Comparison of ENCODE assay signal across 9 cellular contexts in the genomic region with DNA sequence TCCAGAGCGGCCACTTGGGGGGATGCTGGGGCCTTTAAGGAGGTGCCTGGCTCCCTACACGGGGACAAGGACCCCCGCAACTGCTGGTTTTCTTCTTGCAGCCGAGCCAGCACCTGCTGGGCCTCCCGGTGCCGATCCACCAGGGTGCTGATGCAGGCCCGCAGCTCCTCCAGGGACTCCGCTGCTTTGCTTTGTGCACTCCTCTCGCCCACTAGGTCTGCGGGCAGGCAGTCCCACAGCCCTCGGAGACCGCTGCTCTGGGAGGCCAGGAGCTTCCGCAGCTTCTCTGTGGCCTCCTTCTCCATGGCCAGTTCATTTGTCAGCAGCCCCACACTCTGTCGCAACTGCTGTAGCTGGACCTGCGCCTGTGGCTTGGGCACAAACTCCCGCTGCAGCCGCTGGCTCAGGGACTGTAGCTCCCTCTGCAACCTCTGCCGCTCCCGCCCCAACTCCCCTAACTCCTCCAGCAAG. TPM values are rescaled to one million over a fixed set of nuclear protein-coding genes. Genes with fewer than 3 reads are reported as not detected.
DNase-seq lines count a peak whose midpoint lies in the region; ATAC-seq and TF ChIP-seq lines count a peak whose summit lies in the region.
"Had no signal": no experiment of that assay in that cellular context is flagged by ENCODE, and none has a peak within 500 bp of the region (broad histone marks: within the 10 kb centered on the region; RNA-seq: fewer than 3 reads in every experiment).

No MANE protein-coding gene starts in this region.

- peaks cover 2% of the 10 kb centered on the region for H3K27me3 Mint-ChIP-seq in CD8-positive, alpha-beta T cell (ENCODE audit: low read depth)
- H3K27me3 Mint-ChIP-seq in activated T-helper 2 cell treated with anti-CD3 and anti-CD28 coated beads, Interferon-gamma antibody, Interleukin-2, Interleukin-4, amounts not matched to agents 10 μg/mL and 5 μg/mL and 100 μg/mL, durations not matched to agents 14 hours and 24 hours and 36 hours (ENCODE audit: low read depth), result peaks cover 40% of the 10 kb centered on the region
- H3K27me3 Mint-ChIP-seq in Caco-2 (ENCODE audit: insufficient read depth, unreplicated experiment), result no peaks in the 10 kb centered on the region

- H3K27me3 ChIP-seq in CD8-positive, alpha-beta T cell (ENCODE audit: insufficient read depth, low read length), result no peaks in the 10 kb centered on the region
- H3K27me3 ChIP-seq in left ventricle myocardium inferior (ENCODE audit: low read depth) (no peaks in the 10 kb centered on the region), SJCRH30 (0 out of 2 replicates have a peak, but pooled peaks cover 2% of the 10 kb centered on the region), Caco-2 (replicated peaks; ENCODE audit: control insufficient read depth, insufficient read depth, low read length) (no peaks in the 10 kb centered on the region)

- no peaks in the 10 kb centered on the region for H3K9me3 ChIP-seq in CD8-positive, alpha-beta T cell (ENCODE audit: low read length)
- H3K9me3 ChIP-seq in left ventricle myocardium inferior (replicated peaks), result no peaks in the 10 kb centered on the region
- no peaks in the 10 kb centered on the region for H3K9me3 ChIP-seq in SJCRH30 (replicated peaks)
- H3K9me3 ChIP-seq in Caco-2, result no peaks in the 10 kb centered on the region

- BruUV-seq in Caco-2 (replicated peaks; lab: Mats Ljungman, UMichigan), result no TSS peak

- no peak overlapping the region for H3K27ac ChIP-seq in CD8-positive, alpha-beta T cell (ENCODE audit: low read depth, low read length)
- peak overlapping the region; percentile 79 for H3K27ac ChIP-seq in left ventricle myocardium inferior (replicated peaks)
- H3K27ac ChIP-seq in SJCRH30, result no peak overlapping the region

- DNase-seq in CD8-positive, alpha-beta T cell, result no peak
- DNase-seq in activated T-helper 2 cell treated with anti-CD3 and anti-CD28 coated beads, Interferon-gamma antibody, Interleukin-2, Interleukin-4, amounts not matched to agents 10 μg/mL and 5 μg/mL and 100 μg/mL, durations not matched to agents 14 hours and 24 hours and 36 hours (ENCODE audit: low spot score), result no peak
- DNase-seq in left ventricle myocardium inferior, result peak; percentile 66
- DNase-seq in posterior cingulate gyrus, result peak in 7 of 10 donors; percentile 26 to 86 (median 44)
- no peak for DNase-seq in NCI-H1092 (lab: John Stamatoyannopoulos, UW)
- no peak for DNase-seq in SJCRH30
- DNase-seq in Caco-2, result no peak
- no peak for DNase-seq in NCI-H2196 (lab: John Stamatoyannopoulos, UW; ENCODE audit: unreplicated experiment)
- DNase-seq: NCI-H2227 treated with DMSO at 0.1 percent for 48 hours had no signal

- POLR2A ChIA-PET in CD8-positive, alpha-beta T cell (lab: Charles Lee), result interaction anchor here (1.0 to 2.8 kb wide), 7 partner anchors 13 to 92 kb away, joined by 3 to 29 read pairs (median 5); a partner anchor contains a TSS
- POLR2A ChIA-PET in Caco-2 (lab: Charles Lee), result interaction anchor here (1.2 kb wide), 1 partner anchor 10 kb away, joined by 3 read pairs; no protein-coding TSS in a partner anchor

- intact Hi-C loops in CD8-positive, alpha-beta T cell (cut with DNase I, micrococcal nuclease), result no loop called here
- intact Hi-C loops in activated T-helper 2 cell treated with anti-CD3 and anti-CD28 coated beads, Interferon-gamma antibody, Interleukin-2, Interleukin-4, amounts not matched to agents 10 μg/mL and 5 μg/mL and 100 μg/mL, durations not matched to agents 14 hours and 24 hours and 36 hours (cut with micrococcal nuclease), result no loop called here
- intact Hi-C loops in left ventricle myocardium inferior (cut with micrococcal nuclease) (no loop called here), posterior cingulate gyrus (cut with DNase I) (no loop called here), Caco-2 (cut with micrococcal nuclease; ENCODE audit: unreplicated experiment) (no loop called here)

- CTCF ChIA-PET in CD8-positive, alpha-beta T cell (lab: Charles Lee), result interaction anchor here (0.8 to 2.8 kb wide), 14 partner anchors 8 to 160 kb away, joined by 3 to 19 read pairs (median 4); a partner anchor contains a TSS
- CTCF ChIA-PET in Caco-2 (lab: Charles Lee), result no interaction called here

- H3K27ac Mint-ChIP-seq in CD8-positive, alpha-beta T cell, result peak overlapping the region; percentile 69
- H3K27ac Mint-ChIP-seq in activated T-helper 2 cell treated with anti-CD3 and anti-CD28 coated beads, Interferon-gamma antibody, Interleukin-2, Interleukin-4, amounts not matched to agents 10 μg/mL and 5 μg/mL and 100 μg/mL, durations not matched to agents 14 hours and 24 hours and 36 hours, result peak overlapping the region; percentile 53
- no peak overlapping the region for H3K27ac Mint-ChIP-seq in Caco-2 (ENCODE audit: unreplicated experiment)

- no peak for TF ChIP-seq CTCF in CD8-positive, alpha-beta T cell (IDR thresholded peaks at IDR 0.05)
- TF ChIP-seq CTCF in left ventricle myocardium inferior (IDR thresholded peaks at IDR 0.05; ENCODE audit: borderline replicate concordance), result no peak
- no peak for TF ChIP-seq CTCF in Caco-2 (IDR thresholded peaks at IDR 0.05; ENCODE audit: insufficient read depth in 1 of 2, low read depth in 1 of 2, low read length in 1 of 2, severe bottlenecking in 1 of 2, unreplicated experiment in 1 of 2)

- H3K4me1 Mint-ChIP-seq in CD8-positive, alpha-beta T cell (ENCODE audit: low read depth), result peaks cover 15% of the 10 kb centered on the region
- peaks cover 17% of the 10 kb centered on the region for H3K4me1 Mint-ChIP-seq in activated T-helper 2 cell treated with anti-CD3 and anti-CD28 coated beads, Interferon-gamma antibody, Interleukin-2, Interleukin-4, amounts not matched to agents 10 μg/mL and 5 μg/mL and 100 μg/mL, durations not matched to agents 14 hours and 24 hours and 36 hours (ENCODE audit: low read depth)
- peaks cover 1% of the 10 kb centered on the region for H3K4me1 Mint-ChIP-seq in Caco-2 (ENCODE audit: low read depth, unreplicated experiment)

- H3K4me3 Mint-ChIP-seq in CD8-positive, alpha-beta T cell, result peak overlapping the region; percentile 81
- H3K4me3 Mint-ChIP-seq in activated T-helper 2 cell treated with anti-CD3 and anti-CD28 coated beads, Interferon-gamma antibody, Interleukin-2, Interleukin-4, amounts not matched to agents 10 μg/mL and 5 μg/mL and 100 μg/mL, durations not matched to agents 14 hours and 24 hours and 36 hours (ENCODE audit: low read depth), result peak overlapping the region; percentile 76
- no peak overlapping the region for H3K4me3 Mint-ChIP-seq in Caco-2 (ENCODE audit: unreplicated experiment)

- H3K36me3 ChIP-seq in CD8-positive, alpha-beta T cell (ENCODE audit: insufficient read depth, low read length), result no peaks in the 10 kb centered on the region
- H3K36me3 ChIP-seq in left ventricle myocardium inferior (no peaks in the 10 kb centered on the region), SJCRH30 (no peaks in the 10 kb centered on the region), Caco-2 (ENCODE audit: control insufficient read depth, insufficient read depth, low read length) (no peaks in the 10 kb centered on the region)

- H3K4me3 ChIP-seq in CD8-positive, alpha-beta T cell (ENCODE audit: low read depth, low read length), result peak overlapping the region; percentile 59
- peak overlapping the region; percentile 68 for H3K4me3 ChIP-seq in left ventricle myocardium inferior
- no peak overlapping the region for H3K4me3 ChIP-seq in SJCRH30
- no peak overlapping the region for H3K4me3 ChIP-seq in Caco-2 (ENCODE audit: low read depth, low read length)

- no peaks in the 10 kb centered on the region for H3K9me3 Mint-ChIP-seq in CD8-positive, alpha-beta T cell
- no peaks in the 10 kb centered on the region for H3K9me3 Mint-ChIP-seq in activated T-helper 2 cell treated with anti-CD3 and anti-CD28 coated beads, Interferon-gamma antibody, Interleukin-2, Interleukin-4, amounts not matched to agents 10 μg/mL and 5 μg/mL and 100 μg/mL, durations not matched to agents 14 hours and 24 hours and 36 hours
- H3K9me3 Mint-ChIP-seq in Caco-2 (ENCODE audit: unreplicated experiment), result no peaks in the 10 kb centered on the region

- H3K36me3 Mint-ChIP-seq in CD8-positive, alpha-beta T cell, result no peaks in the 10 kb centered on the region
- no peaks in the 10 kb centered on the region for H3K36me3 Mint-ChIP-seq in activated T-helper 2 cell treated with anti-CD3 and anti-CD28 coated beads, Interferon-gamma antibody, Interleukin-2, Interleukin-4, amounts not matched to agents 10 μg/mL and 5 μg/mL and 100 μg/mL, durations not matched to agents 14 hours and 24 hours and 36 hours (ENCODE audit: low read depth)
- no peaks in the 10 kb centered on the region for H3K36me3 Mint-ChIP-seq in Caco-2 (ENCODE audit: insufficient read depth, unreplicated experiment)

- no peak for ATAC-seq in CD8-positive, alpha-beta T cell

- peaks cover 13% of the 10 kb centered on the region for H3K4me1 ChIP-seq in CD8-positive, alpha-beta T cell (ENCODE audit: insufficient read depth, low read length)
- H3K4me1 ChIP-seq in left ventricle myocardium inferior (peaks cover 20% of the 10 kb centered on the region), SJCRH30 (no peaks in the 10 kb centered on the region), Caco-2 (peaks cover 15% of the 10 kb centered on the region)

RNA-seq across cellular contexts. Expression of a gene that starts 13.2 kb away (rescaled TPM):
- not detected for total RNA-seq in CD8-positive, alpha-beta T cell
- 0.23 and 0.37 TPM in 2 replicates for total RNA-seq in activated T-helper 2 cell treated with anti-CD3 and anti-CD28 coated beads, Interferon-gamma antibody, Interleukin-2, Interleukin-4, amounts not matched to agents 10 μg/mL and 5 μg/mL and 100 μg/mL, durations not matched to agents 14 hours and 24 hours and 36 hours
- 0.77 TPM for total RNA-seq in left ventricle myocardium inferior
- not detected in 2 replicates for total RNA-seq in SJCRH30 (2014; rRNA removed; shearing (Covaris generic))
- 0.09 and 0.34 TPM in 2 replicates for total RNA-seq in Caco-2 (2022)

RNA-seq across cellular contexts. Expression of a gene that starts 13.6 kb away (rescaled TPM):
- 10 to 100 TPM; 16.3 to 16.6 TPM for total RNA-seq in CD8-positive, alpha-beta T cell
- total RNA-seq in activated T-helper 2 cell treated with anti-CD3 and anti-CD28 coated beads, Interferon-gamma antibody, Interleukin-2, Interleukin-4, amounts not matched to agents 10 μg/mL and 5 μg/mL and 100 μg/mL, durations not matched to agents 14 hours and 24 hours and 36 hours, result 21.1 and 21.3 TPM in 2 replicates
- total RNA-seq in left ventricle myocardium inferior (14.6 TPM), Caco-2 (2022) (20.3 and 22.0 TPM in 2 replicates)
- 18.8 and 19.7 TPM in 2 replicates for total RNA-seq in SJCRH30 (2014; rRNA removed; shearing (Covaris generic))

RNA-seq across cellular contexts. Expression of a gene that starts 27.0 kb away (rescaled TPM):
- 1 to 10 TPM; 1.4 TPM for total RNA-seq in CD8-positive, alpha-beta T cell
- total RNA-seq in activated T-helper 2 cell treated with anti-CD3 and anti-CD28 coated beads, Interferon-gamma antibody, Interleukin-2, Interleukin-4, amounts not matched to agents 10 μg/mL and 5 μg/mL and 100 μg/mL, durations not matched to agents 14 hours and 24 hours and 36 hours, result 2.6 and 3.4 TPM in 2 replicates
- total RNA-seq in left ventricle myocardium inferior, result 2.2 TPM
- 1.1 and 1.2 TPM in 2 replicates for total RNA-seq in SJCRH30 (2014; rRNA removed; shearing (Covaris generic))
- 4.8 and 6.4 TPM in 2 replicates for total RNA-seq in Caco-2 (2022)

RNA-seq across cellular contexts. Expression of a gene that starts 37.4 kb away (rescaled TPM):
- 1 to 10 TPM in 1 of 2 experiments, under 1 TPM in 1; 0.53 to 1.1 TPM for total RNA-seq in CD8-positive, alpha-beta T cell
- 0.89 and 1.1 TPM in 2 replicates for total RNA-seq in activated T-helper 2 cell treated with anti-CD3 and anti-CD28 coated beads, Interferon-gamma antibody, Interleukin-2, Interleukin-4, amounts not matched to agents 10 μg/mL and 5 μg/mL and 100 μg/mL, durations not matched to agents 14 hours and 24 hours and 36 hours
- total RNA-seq in left ventricle myocardium inferior (3.7 TPM), Caco-2 (2022) (0.12 and 0.43 TPM in 2 replicates)
- total RNA-seq in SJCRH30 (2014; rRNA removed; shearing (Covaris generic)), result 0.15 and 0.16 TPM in 2 replicates

RNA-seq across cellular contexts. Expression of a gene that starts 46.1 kb away (rescaled TPM):
- total RNA-seq in CD8-positive, alpha-beta T cell, result 10 to 100 TPM; 11.8 TPM
- total RNA-seq in activated T-helper 2 cell treated with anti-CD3 and anti-CD28 coated beads, Interferon-gamma antibody, Interleukin-2, Interleukin-4, amounts not matched to agents 10 μg/mL and 5 μg/mL and 100 μg/mL, durations not matched to agents 14 hours and 24 hours and 36 hours, result 22.1 and 23.4 TPM in 2 replicates
- 24.4 TPM for total RNA-seq in left ventricle myocardium inferior
- 19.5 and 21.2 TPM in 2 replicates for total RNA-seq in SJCRH30 (2014; rRNA removed; shearing (Covaris generic))
- total RNA-seq in Caco-2 (2022), result 14.5 and 16.1 TPM in 2 replicates

Comparison
In these comparisons a context has a peak if more than half of its experiments do, and no peak if none do; other contexts are left out.
1. DNase-seq: peak in left ventricle myocardium inferior (single experiment) and posterior cingulate gyrus (7 of 10); none in CD8-positive, alpha-beta T cell (0 of 7), activated T-helper 2 cell treated with anti-CD3 and anti-CD28 coated beads, Interferon-gamma antibody, Interleukin-2, Interleukin-4, amounts not matched to agents 10 μg/mL and 5 μg/mL and 100 μg/mL, durations not matched to agents 14 hours and 24 hours and 36 hours (single experiment), NCI-H1092 (single experiment), SJCRH30 (0 of 2), Caco-2 (0 of 2) and NCI-H2196 (single experiment).
2. H3K4me3 ChIP-seq: peak in CD8-positive, alpha-beta T cell (single experiment) and left ventricle myocardium inferior (single experiment); none in SJCRH30 (single experiment) and Caco-2 (single experiment).